ENCODE assay signal across 21 cellular contexts in genomic region chr10:72981882-72982529, GRCh38. TPM values are rescaled to one million over a fixed set of nuclear protein-coding genes. Genes with fewer than 3 reads are reported as not detected.
DNase-seq lines count a peak whose midpoint lies in the region; ATAC-seq, FAIRE-seq and TF ChIP-seq lines count a peak whose summit lies in the region.
"Had no signal": no experiment of that assay in that cellular context is flagged by ENCODE, and none has a peak within 500 bp of the region (broad histone marks: within the 10 kb centered on the region; RNA-seq: fewer than 3 reads in every experiment).

No MANE protein-coding gene starts in this region.

- no peak for TF ChIP-seq EP300 in GM12878 (IDR thresholded peaks at IDR 0.05; ENCODE audit: borderline replicate concordance in 1 of 2, control insufficient read depth in 1 of 2, low read depth in 2 of 2, low read length in 2 of 2)

- intact Hi-C loops in HCT116 (cut with micrococcal nuclease) (no loop called here), GM12878 (cut with micrococcal nuclease; ENCODE audit: unreplicated experiment) (no loop called here), right lobe of liver (cut with DNase I) (no loop called here)

- BruUV-seq in HCT116 (replicated peaks; lab: Mats Ljungman, UMichigan): no TSS peak
- no TSS peak for BruUV-seq in GM12878 (replicated peaks; lab: Mats Ljungman, UMichigan)

- CTCF ChIA-PET in HCT116 (lab: Charles Lee) (no interaction called here), GM12878 (lab: Yijun Ruan, JAX) (interaction anchor here (0.6 kb wide), 1 partner anchor 80 kb away, joined by 3 read pairs; no protein-coding TSS in a partner anchor)

- WGBS in GM12878 (ENCODE audit: insufficient coverage, insufficient replicate concordance, low lambda C conversion rate, missing lambda C conversion rate): 93% methylated on average over 2 of the region's 2 CpGs
- WGBS in right lobe of liver (ENCODE audit: insufficient coverage, low coverage, low lambda C conversion rate, missing lambda C conversion rate): 69% methylated on average over 2 of the region's 2 CpGs

- H3K27me3 ChIP-seq in HCT116 (ENCODE audit: insufficient read depth, low read length): no peaks in the 10 kb centered on the region
- no peaks in the 10 kb centered on the region for H3K27me3 ChIP-seq in GM12878 (replicated peaks in 1 of 2; ENCODE audit: control insufficient read depth in 2 of 2, insufficient read depth in 2 of 2, low read length in 1 of 2)
- H3K27me3 ChIP-seq in right lobe of liver: no peaks in the 10 kb centered on the region
- H3K27me3 ChIP-seq: left lung had no signal

- no peaks in the 10 kb centered on the region for H3K36me3 ChIP-seq in HCT116 (ENCODE audit: control insufficient read depth in 1 of 2, insufficient read depth in 2 of 2, low read length in 2 of 2)
- H3K36me3 ChIP-seq in GM12878 (ENCODE audit: control insufficient read depth in 2 of 2, insufficient read depth in 2 of 2, low read length in 1 of 2): no peaks in the 10 kb centered on the region
- H3K36me3 ChIP-seq in right lobe of liver: no peaks in the 10 kb centered on the region
- H3K36me3 ChIP-seq: left lung had no signal

- no peak for ATAC-seq in HCT116
- peak; percentile 41 for ATAC-seq in GM12878
- ATAC-seq in right lobe of liver: peak; percentile 38 to 46 (median 42)
- ATAC-seq in HG03565 (IDR thresholded peaks at IDR 0.05; ENCODE audit: unreplicated experiment): no peak
- ATAC-seq: left lung, T-helper 17 cell had no signal

- no peak overlapping the region for H3K4me3 ChIP-seq in HCT116 (replicated peaks in 1 of 2; ENCODE audit: low read depth in 1 of 2, low read length in 2 of 2)
- H3K4me3 ChIP-seq in GM12878: no peak overlapping the region
- H3K4me3 ChIP-seq in right lobe of liver: no peak overlapping the region
- H3K4me3 ChIP-seq: left lung had no signal

- H3K9me3 ChIP-seq in HCT116 (ENCODE audit: control insufficient read depth in 1 of 2, insufficient read depth in 1 of 2, low read depth in 1 of 2, low read length in 2 of 2) (peaks cover 7% of the 10 kb centered on the region in 2 experiments; a peak in 3 of 4 replicates), GM12878 (replicated peaks; ENCODE audit: control insufficient read depth, insufficient read depth, low read length) (no peaks in the 10 kb centered on the region; the same call in none of the 3 replicates), right lobe of liver (peaks cover 0 to 10% (median 0%) of the 10 kb centered on the region in 4 donors)

- no peaks in the 10 kb centered on the region for H3K9me2 ChIP-seq in HCT116 (ENCODE audit: insufficient read depth)

- RAD21 ChIA-PET in HCT116 (lab: Charles Lee; ENCODE audit: low non-redundant PET in 1 of 2, low total read pairs in 2 of 2, uncharacterized antibody in 2 of 2, unreplicated experiment in 2 of 2) (no interaction called here), GM12878 (lab: Charles Lee; ENCODE audit: unreplicated experiment) (interaction anchor here (0.7 kb wide), 1 partner anchor 371 kb away, joined by 3 read pairs; no protein-coding TSS in a partner anchor)

- no peak for TF ChIP-seq POLR2A in HCT116 (IDR thresholded peaks at IDR 0.05; ENCODE audit: borderline replicate concordance, extremely low read depth, insufficient read depth, insufficient read length)
- no peak for TF ChIP-seq POLR2A in GM12878 (IDR thresholded peaks at IDR 0.05; ENCODE audit: low read depth, low read length)
- no peak for TF ChIP-seq POLR2A in right lobe of liver (IDR thresholded peaks at IDR 0.05)

- H3K27ac ChIP-seq in HCT116 (ENCODE audit: low read depth, low read length): no peak overlapping the region
- no peak overlapping the region for H3K27ac ChIP-seq in GM12878 (ENCODE audit: control insufficient read depth, insufficient read depth)
- H3K27ac ChIP-seq in right lobe of liver: no peak overlapping the region
- H3K27ac ChIP-seq: left lung had no signal

- TF ChIP-seq CTCF in HCT116 (IDR thresholded peaks at IDR 0.05 in 2 of 3, conservative IDR thresholded peaks at IDR 0.05 in 1 of 3; ENCODE audit: borderline replicate concordance in 1 of 3, insufficient read depth in 1 of 3, low read depth in 2 of 3, low read length in 2 of 3) (no peak), GM12878 (IDR thresholded peaks at IDR 0.05 in 2 of 3, conservative IDR thresholded peaks at IDR 0.05 in 1 of 3; ENCODE audit: control insufficient read depth in 2 of 3, extremely low read depth in 1 of 3, insufficient read depth in 1 of 3, low read depth in 3 of 3, low read length in 3 of 3) (no peak), right lobe of liver (IDR thresholded peaks at IDR 0.05) (no peak)

- no peaks in the 10 kb centered on the region for H3K79me2 ChIP-seq in HCT116 (ENCODE audit: insufficient read depth, low read length)
- no peaks in the 10 kb centered on the region for H3K79me2 ChIP-seq in GM12878 (ENCODE audit: control insufficient read depth, insufficient read depth, low read length)

- in situ Hi-C loops in GM12878 (cut with MboI): no loop called here

- H4K20me1 ChIP-seq in HCT116 (ENCODE audit: insufficient read depth) (no peaks in the 10 kb centered on the region), GM12878 (ENCODE audit: control insufficient read depth, insufficient read depth) (no peaks in the 10 kb centered on the region)

- TF ChIP-seq RAD21 in HCT116 (IDR thresholded peaks at IDR 0.05; ENCODE audit: low read depth) (no peak), GM12878 (IDR thresholded peaks at IDR 0.05; ENCODE audit: insufficient read depth, low read depth, low read length) (no peak)

- H3K4me2 ChIP-seq in HCT116 (ENCODE audit: low read length) (no peak overlapping the region), GM12878 (ENCODE audit: control insufficient read depth, insufficient read depth) (no peak overlapping the region)

- POLR2A ChIA-PET in HCT116 (lab: Charles Lee): no interaction called here
- POLR2A ChIA-PET in GM12878 (lab: Charles Lee): no interaction called here

- H3K9ac ChIP-seq in HCT116 (ENCODE audit: low read length) (no peak overlapping the region), GM12878 (ENCODE audit: control insufficient read depth, insufficient read depth, low read length) (no peak overlapping the region)

- FAIRE-seq in GM12878 (lab: Jason Lieb, UNC): no peak

- SMC1A ChIA-PET in GM12878 (lab: Charles Lee; ENCODE audit: uncharacterized antibody, unreplicated experiment): interaction anchor here (1.2 kb wide), 1 partner anchor 8 kb away, joined by 3 read pairs; no protein-coding TSS in a partner anchor

- no peak overlapping the region for H2AFZ ChIP-seq in HCT116 (ENCODE audit: low read depth, low read length, poor library complexity, severe bottlenecking)
- H2AFZ ChIP-seq in GM12878 (ENCODE audit: control insufficient read depth, low read depth, low read length): no peak overlapping the region

- H3K4me1 ChIP-seq in HCT116 (ENCODE audit: control insufficient read depth in 1 of 2, insufficient read depth in 2 of 2, low read length in 2 of 2) (no peaks in the 10 kb centered on the region), GM12878 (ENCODE audit: control insufficient read depth, insufficient read depth, low read length) (no peaks in the 10 kb centered on the region), right lobe of liver (no peaks in the 10 kb centered on the region)
- H3K4me1 ChIP-seq: left lung had no signal

- DNase-seq in COLO668 (lab: John Stamatoyannopoulos, UW; ENCODE audit: unreplicated experiment): peak; percentile 10
- DNase-seq in HCT116 (ENCODE audit: low read depth, low spot score): no peak
- no peak for DNase-seq in GM12878 (ENCODE audit: low read depth, low spot score)
- no peak for DNase-seq in right lobe of liver
- DNase-seq in HuH-7.5 (ENCODE audit: low spot score): no peak
- no peak for DNase-seq in LoVo (ENCODE audit: low spot score)
- DNase-seq: activated CD4-positive, alpha-beta memory T cell treated with anti-CD3 and anti-CD28 coated beads for 36 hours; activated naive CD4-positive, alpha-beta T cell treated with anti-CD3 and anti-CD28 coated beads, Interleukin-2, amount 50 U/mL, for 16 hours; activated T-cell treated with anti-CD3 and anti-CD28 coated beads, Interleukin-2, amount 50 U/mL, for 24 hours; CD8-positive, alpha-beta memory T cell; HFFc6; left lung; NCI-H1417 treated with DMSO at 0.1 percent for 48 hours; NCI-H2171 treated with DMSO at 0.1 percent for 48 hours; stimulated activated CD4-positive, alpha-beta T cell treated with anti-CD3 and anti-CD28 coated beads, Interleukin-4, amount 100 ng/mL, for 1 hour; T-helper 17 cell had no signal

TF ChIP-seq in HCT116, 20 proteins besides CTCF, POLR2A, EP300 and RAD21 (continues in another document):
- TF ChIP-seq CEBPB (IDR thresholded peaks at IDR 0.05; ENCODE audit: low read depth) (no peak), POLR2AphosphoS5 (IDR thresholded peaks at IDR 0.05; ENCODE audit: low read depth, low read length) (peak; percentile 24; the same call in 1 of the 2 replicates), ELF1 (IDR thresholded peaks at IDR 0.05; ENCODE audit: borderline replicate concordance, low read depth) (no peak), EZH2phosphoT487 (IDR thresholded peaks at IDR 0.05; ENCODE audit: borderline replicate concordance) (no peak)

TF ChIP-seq in GM12878, 131 proteins besides CTCF, POLR2A, EP300 and RAD21:
- TF ChIP-seq POU2F2 (IDR thresholded peaks at IDR 0.05; ENCODE audit: borderline replicate concordance, low read depth, low read length) (0 out of 3 replicates have a peak, but pooled peaks have one; percentile 9), POLR2AphosphoS5 (IDR thresholded peaks at IDR 0.05; ENCODE audit: low read length) (peak; percentile 35; the same call in 1 of the 2 replicates), MEF2A (IDR thresholded peaks at IDR 0.05; ENCODE audit: insufficient read depth, low read depth, low read length) (no peak)

RNA-seq across cellular contexts. Expression of gene PLA2G12B, which starts 27.4 kb away (rescaled TPM):
- total RNA-seq in HCT116 (2021; ENCODE audit: unreplicated experiment): not detected
- polyA plus RNA-seq in HCT116 (2012): 0.05 TPM in 1 of 2 replicates, not detected in the other
- total RNA-seq in GM12878 (2013; cell fraction: nucleolus; rRNA removed): not detected in 2 replicates
- total RNA-seq in GM12878 (2014; rRNA removed): not detected in 2 replicates
- total RNA-seq in GM12878 (2014; rRNA removed; fragmentation: Illumina TruSeq; extraction: Trizol): not detected in 2 replicates
- not detected in 2 replicates for total RNA-seq in GM12878 (2021)
- not detected for polyA plus RNA-seq in GM12878 (2011; ENCODE audit: low read depth)
- 0.17 TPM in 1 of 2 replicates, not detected in the other for polyA plus RNA-seq in GM12878 (2011; rRNA removed)
- polyA plus RNA-seq in GM12878 (2011; cell fraction: cytosol; rRNA removed): not detected in 2 replicates
- 0.10 TPM in 1 of 2 replicates, not detected in the other for polyA plus RNA-seq in GM12878 (2011; cell fraction: nucleus; rRNA removed)
- polyA plus RNA-seq in GM12878 (2012): not detected in 2 replicates
- not detected in 2 replicates for polyA plus RNA-seq in GM12878 (2014; fragmentation: Illumina TruSeq; extraction: Trizol)
- polyA plus RNA-seq in GM12878 (2014; fragmentation: Nextera tagmentation; extraction: Ambion mirVana): not detected
- polyA plus RNA-seq in GM12878 (2014; rRNA removed): not detected in 2 replicates
- not detected for polyA plus RNA-seq in GM12878 (2016; fragmentation: Nextera tagmentation; extraction: Ambion mirVana)
- 0.36 TPM in 1 of 2 replicates, not detected in the other for polyA minus RNA-seq in GM12878 (2011; rRNA and poly(A)+ RNA removed)
- not detected in 2 replicates for polyA minus RNA-seq in GM12878 (2011; cell fraction: cytosol; rRNA and poly(A)+ RNA removed)
- not detected in 2 replicates for polyA minus RNA-seq in GM12878 (2011; cell fraction: nucleus; rRNA and poly(A)+ RNA removed)
- total RNA-seq in right lobe of liver: 10 to 100 TPM; 28.7 to 59.8 (median 45.5) TPM
- total RNA-seq: activated CD4-positive, alpha-beta memory T cell treated with anti-CD3 and anti-CD28 coated beads for 36 hours; CD8-positive, alpha-beta memory T cell; epithelial cell of proximal tubule; HFFc6; osteoblast; skeletal muscle tissue; T-helper 17 cell; ureter had no signal
- polyA plus RNA-seq: CD8-positive, alpha-beta memory T cell had no signal

Comparison
In these comparisons a context has a peak if more than half of its experiments do, and no peak if none do; other contexts are left out.
1. ATAC-seq: peak in GM12878 (single experiment) and right lobe of liver (4 of 4); none in HCT116 (single experiment) and HG03565 (single experiment).
2. RNA of gene PLA2G12B, which starts 27.4 kb away (total RNA-seq): 28.7 to 59.8 TPM in right lobe of liver; not detected in HCT116 (single experiment) and not detected in GM12878; every median in the first group is over 10 times any median in the second.